In genomic region chr2:7427293-7428060, GRCh38 we compare ENCODE assay signal across 8 cellular contexts.
DNase-seq lines count a peak whose midpoint lies in the region; ATAC-seq and TF ChIP-seq lines count a peak whose summit lies in the region.

No MANE protein-coding gene starts in this region.

- H3K27me3 ChIP-seq in RWPE2 (ENCODE audit: insufficient read depth, poor library complexity, severe bottlenecking): peaks cover 3% of the 10 kb centered on the region
- peaks cover 7% of the 10 kb centered on the region for H3K27me3 ChIP-seq in lower lobe of right lung (ENCODE audit: low read depth)

- DNase-seq in ACHN (peak; percentile 53), GM10248 (ENCODE audit: extremely low spot score) (peak; percentile 52), NCI-H1105 (lab: John Stamatoyannopoulos, UW) (peak; percentile 74), RWPE2 (ENCODE audit: low spot score) (no peak), coronary artery (ENCODE audit: low spot score) (no peak), lower lobe of right lung (no peak)

- H3K27ac ChIP-seq in RWPE2 (ENCODE audit: poor library complexity, severe bottlenecking): no peak overlapping the region
- H3K27ac ChIP-seq in coronary artery: no peak overlapping the region
- no peak overlapping the region for H3K27ac ChIP-seq in lower lobe of right lung

- H3K36me3 ChIP-seq in RWPE2 (ENCODE audit: low read depth) (no peaks in the 10 kb centered on the region), lower lobe of right lung (no peaks in the 10 kb centered on the region)

- ATAC-seq in RWPE2 (ENCODE audit: low read depth) (0 out of 3 replicates have a peak, but pooled peaks have one; percentile 21), lower lobe of right lung (peak in 1 of 2 donors; percentile 40), GM21526 (IDR thresholded peaks at IDR 0.05; ENCODE audit: low FRiP score, unreplicated experiment) (no peak), GM21360 (IDR thresholded peaks at IDR 0.05; ENCODE audit: unreplicated experiment) (no peak)

- H3K4me3 ChIP-seq in RWPE2 (ENCODE audit: severe bottlenecking) (no peak overlapping the region), coronary artery (no peak overlapping the region), lower lobe of right lung (no peak overlapping the region)

- POLR2A ChIA-PET in GM10248 (lab: Yijun Ruan, JAX): interaction anchor here (0.6 kb wide), 1 partner anchor 1254 kb away, joined by 3 read pairs; the partner anchor contains the start of gene ID2

- no peaks in the 10 kb centered on the region for H3K9me3 ChIP-seq in RWPE2 (ENCODE audit: severe bottlenecking)
- no peaks in the 10 kb centered on the region for H3K9me3 ChIP-seq in lower lobe of right lung

- in situ Hi-C loops in ACHN (cut with HindIII; ENCODE audit: low pct_ligation_motif_present, low pct_unique_long_range_greater_than_20kb, low sequenced_read_pairs): no loop called here

- CTCF ChIA-PET in GM10248 (lab: Yijun Ruan, JAX): interaction anchor here (0.7 to 2.9 kb wide), 34 partner anchors 9 to 1334 kb away, joined by 3 to 18 read pairs (median 4); partner anchors contain the start of gene ID2

- peak; percentile 59 for TF ChIP-seq CTCF in GM10248 (IDR thresholded peaks at IDR 0.05; ENCODE audit: control extremely low read depth, extremely low read depth, low read depth, missing control alignments)
- peak; percentile 70 for TF ChIP-seq CTCF in RWPE2 (IDR thresholded peaks at IDR 0.05; ENCODE audit: poor library complexity, severe bottlenecking)
- peak; percentile 38 for TF ChIP-seq CTCF in coronary artery (IDR thresholded peaks at IDR 0.05)
- peak; percentile 74 for TF ChIP-seq CTCF in lower lobe of right lung (IDR thresholded peaks at IDR 0.05)

- intact Hi-C loops in lower lobe of right lung (cut with DNase I): no loop called here

- H3K4me1 ChIP-seq in RWPE2 (ENCODE audit: insufficient read depth, poor library complexity, severe bottlenecking): no peaks in the 10 kb centered on the region
- H3K4me1 ChIP-seq in lower lobe of right lung: peaks cover 20% of the 10 kb centered on the region

Comparison
In these comparisons a context has a peak if more than half of its experiments do, and no peak if none do; other contexts are left out.
1. DNase-seq: peak in ACHN (single experiment), GM10248 (single experiment) and NCI-H1105 (single experiment); none in RWPE2 (single experiment), coronary artery (single experiment) and lower lobe of right lung (single experiment).
2. Peak in every context shown above with its lines, with median percentiles within 50 percentile points of each other: CTCF ChIP-seq.